In the genomic region with DNA sequence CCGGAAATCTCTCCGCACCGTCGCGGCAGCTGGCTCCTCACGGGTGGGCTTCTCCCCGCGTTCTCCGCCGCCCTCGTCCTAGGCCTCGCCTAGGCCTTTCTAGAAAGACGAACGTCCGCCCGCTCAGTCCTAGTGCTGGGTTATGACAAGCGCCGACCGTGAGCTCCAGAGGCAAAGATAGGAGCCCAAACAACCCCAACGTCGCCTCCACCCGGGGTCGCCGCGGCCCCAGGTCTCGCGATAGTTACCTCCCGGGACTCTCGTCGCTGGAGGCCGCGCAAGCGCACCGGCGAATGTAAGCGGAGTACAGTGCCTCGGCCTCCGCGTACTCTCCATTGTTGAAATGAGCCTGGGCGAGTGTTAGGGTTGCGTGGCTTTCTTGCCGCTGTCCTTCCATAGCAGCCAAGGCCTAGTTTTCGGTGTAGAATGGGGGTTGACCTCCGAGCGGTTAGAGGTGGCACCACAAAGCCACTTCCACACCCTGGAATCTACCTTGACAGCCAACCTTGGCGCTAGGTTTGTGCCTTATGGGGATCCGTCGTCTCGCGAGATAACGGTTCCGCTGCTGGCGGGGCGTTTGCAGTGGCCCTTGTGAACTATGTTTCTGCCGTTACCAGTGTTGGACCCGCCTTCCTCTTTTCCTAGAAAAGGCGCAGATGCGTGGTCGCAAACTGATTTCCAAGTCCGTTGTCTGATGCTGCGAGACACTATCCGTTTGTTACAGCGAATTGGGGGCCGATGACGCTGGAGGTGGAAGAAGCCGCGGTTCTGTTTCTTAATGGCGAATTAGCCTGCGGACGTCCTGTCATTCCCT, we compare ENCODE assay signal across 8 cellular contexts. TPM values are rescaled to one million over a fixed set of nuclear protein-coding genes. Genes with fewer than 3 reads are reported as not detected.
A peak's percentile ranks its signal among the peaks of the same experiment; 100 is the strongest.
DNase-seq lines count a peak whose midpoint lies in the region; ATAC-seq lines count a peak whose summit lies in the region.

A gene (minus strand): TSS at position 526 of the 814 bp plus-strand sequence. CDS start 129 bp downstream, at position 397.

- DNase-seq in COLO829 (ENCODE audit: low spot score), result peak; percentile 97
- DNase-seq in HT-29 (ENCODE audit: low spot score), result peak; percentile 93
- DNase-seq in NK-92 treated with Interleukin-12 subunit alpha and Interleukin-12 subunit beta, amount 100 ng/mL, for 24 hours (lab: John Stamatoyannopoulos, UW), result peak; percentile 79
- DNase-seq in activated CD8-positive, alpha-beta memory T cell treated with anti-CD3 and anti-CD28 coated beads for 24 hours, result peak; percentile 97
- peak; percentile 90 for DNase-seq in effector CD8-positive, alpha-beta T cell (lab: John Stamatoyannopoulos, UW)
- peak; percentile 94 for DNase-seq in medulla oblongata (ENCODE audit: extremely low spot score)
- DNase-seq in stimulated activated CD4-positive, alpha-beta T cell treated with anti-CD3 and anti-CD28 coated beads, TNF-alpha, amount 100 ng/mL, for 48 hours (ENCODE audit: low read depth in 3 of 3), result peak; percentile 77 to 88 (median 86)

- ATAC-seq in GM21360 (IDR thresholded peaks at IDR 0.05; ENCODE audit: unreplicated experiment), result peak; percentile 82

RNA-seq across cellular contexts. Expression of the gene that starts here (rescaled TPM):
- total RNA-seq in HT-29 (2014; rRNA removed; shearing (Covaris generic)), result 7.0 and 9.7 TPM in 2 replicates

Comparison
In these comparisons a context has a peak if more than half of its experiments do, and no peak if none do; other contexts are left out.
1. Peak in every context shown above with its lines: DNase-seq and ATAC-seq.